Comparison of ENCODE assay signal across 15 cellular contexts in genomic region chr6:129663531-129663930, GRCh38.
"Had no signal": no experiment of that assay in that cellular context is flagged by ENCODE, and none has a peak within 500 bp of the region (broad histone marks: within the 10 kb centered on the region; RNA-seq: fewer than 3 reads in every experiment).

No MANE protein-coding gene starts in this region.

- H3K36me3 ChIP-seq: left lung, ovary, stomach, thoracic aorta, uterus had no signal

- H3K4me1 ChIP-seq: uterus had no signal

- H3K4me3 ChIP-seq: left lung, ovary, stomach, thoracic aorta, uterus had no signal

- DNase-seq: activated CD4-positive, alpha-beta T cell treated with anti-CD3 and anti-CD28 coated beads, Interleukin-2, amount 50 U/mL, for 1 hour; activated effector memory CD4-positive, alpha-beta T cell treated with anti-CD3 and anti-CD28 coated beads, Interleukin-2, amount 50 U/mL, for 16 hours; activated T-cell treated with anti-CD3 and anti-CD28 coated beads, Interleukin-2, amount 50 U/mL, for 1 hour; anterior cingulate cortex; foreskin melanocyte; head of caudate nucleus; left lung; mesenchymal stem cell; ovary; retina; stomach; uterus had no signal

- H3K27me3 ChIP-seq: left lung, ovary, stomach, uterus had no signal

- H3K9me3 Mint-ChIP-seq: neural crest cell had no signal

- H3K36me3 Mint-ChIP-seq: activated naive CD8-positive, alpha-beta T cell had no signal

- ATAC-seq: left lung had no signal

- H3K4me3 Mint-ChIP-seq: activated naive CD8-positive, alpha-beta T cell; neural crest cell had no signal

- H3K9me3 ChIP-seq: left lung, ovary, stomach, thoracic aorta, uterus had no signal

- H3K27ac Mint-ChIP-seq: activated naive CD8-positive, alpha-beta T cell had no signal

- H3K27ac ChIP-seq: ovary, thoracic aorta, uterus had no signal

- H3K27me3 Mint-ChIP-seq: activated naive CD8-positive, alpha-beta T cell had no signal
